In the genomic region with DNA sequence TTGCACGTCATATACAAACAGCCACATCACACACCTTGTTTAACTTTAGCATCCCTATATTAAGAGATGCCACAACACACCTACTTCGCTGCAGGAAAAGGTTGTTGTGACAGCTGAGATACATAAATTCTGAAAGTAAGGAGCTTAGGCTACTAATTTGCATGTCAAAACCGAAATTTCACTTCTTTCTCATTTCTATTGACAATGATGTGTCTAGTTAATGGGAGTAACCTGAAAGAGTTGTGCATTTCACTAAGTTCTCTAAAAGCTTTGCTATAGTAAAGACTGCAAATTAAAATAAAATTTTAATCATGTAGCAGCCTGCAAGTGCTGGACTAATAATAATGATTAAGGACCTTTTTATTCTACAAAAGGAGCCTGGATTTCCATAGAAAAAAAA, we compare ENCODE assay signal across 24 cellular contexts.
"Had no signal": no experiment of that assay in that cellular context is flagged by ENCODE, and none has a peak within 500 bp of the region (broad histone marks: within the 10 kb centered on the region; RNA-seq: fewer than 3 reads in every experiment).

No MANE protein-coding gene starts in this region.

- H3K4me3 Mint-ChIP-seq: dendritic cell treated with granulocyte-macrophage colony-stimulating factor and Interleukin-4, amounts not matched to agents 40 ng/mL and 50 ng/mL, for 4 days; effector memory CD8-positive, alpha-beta T cell; endodermal cell; mesothelial cell of epicardium had no signal

- H3K27me3 Mint-ChIP-seq: dendritic cell treated with granulocyte-macrophage colony-stimulating factor and Interleukin-4, amounts not matched to agents 40 ng/mL and 50 ng/mL, for 4 days; effector memory CD8-positive, alpha-beta T cell had no signal

- H3K36me3 Mint-ChIP-seq: mesothelial cell of epicardium had no signal

- H3K4me1 Mint-ChIP-seq: endodermal cell, mesothelial cell of epicardium had no signal

- H3K9me3 ChIP-seq: colonic mucosa, esophagus squamous epithelium, gastrocnemius medialis, lower lobe of right lung had no signal

- H3K27me3 ChIP-seq: colonic mucosa, esophagus squamous epithelium, gastrocnemius medialis, heart right ventricle, left lung had no signal

- H3K4me1 ChIP-seq: colonic mucosa, esophagus squamous epithelium, gastrocnemius medialis, heart right ventricle, left lung, lower lobe of right lung had no signal

- ATAC-seq: effector memory CD8-positive, alpha-beta T cell; esophagus mucosa; gastrocnemius medialis; heart right ventricle; left cardiac atrium; left lung; left ventricle myocardium superior; lower lobe of right lung; mucosa of descending colon had no signal

- H3K36me3 ChIP-seq: colonic mucosa, esophagus squamous epithelium, gastrocnemius medialis, heart right ventricle, left lung, lower lobe of right lung had no signal

- DNase-seq: colonic mucosa; cortex of kidney; effector CD8-positive, alpha-beta T cell; effector memory CD8-positive, alpha-beta T cell; endodermal cell; erythroblast; esophagus squamous epithelium; foreskin fibroblast; foreskin melanocyte; gastrocnemius medialis; glutamatergic neuron; head of caudate nucleus; heart right ventricle; hippocampal formation; left cardiac atrium; left lung; left ventricle myocardium superior; lower lobe of right lung; mesenchymal stem cell; mucosa of descending colon had no signal

- H3K27ac Mint-ChIP-seq: dendritic cell treated with granulocyte-macrophage colony-stimulating factor and Interleukin-4, amounts not matched to agents 40 ng/mL and 50 ng/mL, for 4 days; effector memory CD8-positive, alpha-beta T cell; endodermal cell; mesothelial cell of epicardium had no signal

- H3K27ac ChIP-seq: colonic mucosa, epithelial cell of prostate, esophagus squamous epithelium, gastrocnemius medialis, heart right ventricle, left lung, lower lobe of right lung had no signal

- H3K4me3 ChIP-seq: colonic mucosa, esophagus squamous epithelium, gastrocnemius medialis, heart right ventricle, left lung, lower lobe of right lung, mucosa of descending colon had no signal
